In the genomic region with DNA sequence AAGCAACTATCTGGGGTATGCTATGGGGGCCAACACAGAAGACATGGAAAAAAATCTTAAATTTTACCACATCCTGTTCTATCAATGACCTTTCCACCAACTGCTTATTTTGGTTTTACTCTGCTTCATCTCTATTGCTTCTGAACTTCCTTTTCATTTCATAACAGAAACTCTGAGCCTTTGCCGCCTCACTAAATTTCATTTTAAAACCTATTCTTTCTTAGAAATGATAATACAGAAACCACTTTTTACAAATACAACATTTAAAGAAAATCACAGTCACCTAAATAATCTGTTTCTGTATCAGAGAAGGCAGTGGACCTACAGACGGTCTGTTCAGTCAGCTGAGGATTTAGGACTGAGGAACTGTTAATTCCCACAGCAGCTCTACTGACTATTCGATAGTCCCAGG, we compare ENCODE assay signal across 13 cellular contexts.
DNase-seq lines count a peak whose midpoint lies in the region; ATAC-seq and TF ChIP-seq lines count a peak whose summit lies in the region.
"Had no signal": no experiment of that assay in that cellular context is flagged by ENCODE, and none has a peak within 500 bp of the region (broad histone marks: within the 10 kb centered on the region; RNA-seq: fewer than 3 reads in every experiment).

No MANE protein-coding gene starts in this region.

- H3F3A ChIP-seq in smooth muscle cell (ENCODE audit: low read depth): no peaks in the 10 kb centered on the region

- DNase-seq in NOMO-1 treated with DMSO at 0.1 percent for 48 hours (lab: John Stamatoyannopoulos, UW; ENCODE audit: unreplicated experiment) (peak; percentile 49), NOMO-1 treated with dmso at 0.1 percent for 144 hours (lab: John Stamatoyannopoulos, UW; ENCODE audit: unreplicated experiment) (no peak), smooth muscle cell (lab: John Stamatoyannopoulos, UW; ENCODE audit: unreplicated experiment) (no peak), SW480 (ENCODE audit: low spot score) (no peak), NCI-H510A treated with DMSO at 0.1 percent for 48 hours (lab: John Stamatoyannopoulos, UW) (no peak)
- no peak for DNase-seq in activated CD4-positive, alpha-beta T cell treated with anti-CD3 and anti-CD28 coated beads, Interleukin-2, amount 10 ng/mL, durations not matched to agents 7 days and 5 days
- DNase-seq: lower lobe of right lung, trophoblast cell had no signal

- H3K79me2 ChIP-seq in smooth muscle cell (ENCODE audit: low read depth): no peaks in the 10 kb centered on the region

- ATAC-seq in HG02610 (IDR thresholded peaks at IDR 0.05; ENCODE audit: unreplicated experiment) (peak; percentile 53), HG03571 (IDR thresholded peaks at IDR 0.05; ENCODE audit: unreplicated experiment) (peak; percentile 69)
- ATAC-seq: lower lobe of right lung had no signal

- POLR2A ChIA-PET in activated CD4-positive, alpha-beta T cell treated with anti-CD3 and anti-CD28 coated beads, Interleukin-2, amount 10 ng/mL, durations not matched to agents 7 days and 5 days (lab: Charles Lee): no interaction called here

- H4K20me1 ChIP-seq in smooth muscle cell (ENCODE audit: low read depth): no peaks in the 10 kb centered on the region

- H3K27ac ChIP-seq in smooth muscle cell (ENCODE audit: low read depth): no peak overlapping the region
- H3K27ac ChIP-seq: 22Rv1, esophagus muscularis mucosa, lower lobe of right lung had no signal

- H3K27me3 ChIP-seq in smooth muscle cell (ENCODE audit: low read depth): no peaks in the 10 kb centered on the region
- H3K27me3 ChIP-seq: esophagus muscularis mucosa had no signal

- H3K9me3 ChIP-seq in smooth muscle cell (replicated peaks; ENCODE audit: low read depth): no peaks in the 10 kb centered on the region
- H3K9me3 ChIP-seq: esophagus muscularis mucosa, lower lobe of right lung had no signal

- H3K4me2 ChIP-seq in smooth muscle cell: no peak overlapping the region

- no peaks in the 10 kb centered on the region for H3K4me1 ChIP-seq in smooth muscle cell (ENCODE audit: low read depth)
- H3K4me1 ChIP-seq: esophagus muscularis mucosa, lower lobe of right lung had no signal

- H3K9ac ChIP-seq in smooth muscle cell (ENCODE audit: low read depth): no peak overlapping the region

- H3K27ac Mint-ChIP-seq in activated CD4-positive, alpha-beta T cell treated with anti-CD3 and anti-CD28 coated beads, Interleukin-2, amount 10 ng/mL, durations not matched to agents 7 days and 5 days: no peak overlapping the region
- H3K27ac Mint-ChIP-seq: activated naive CD8-positive, alpha-beta T cell had no signal

- 62% methylated on average over 3 of the region's 3 CpGs for WGBS in smooth muscle cell (ENCODE audit: low lambda C conversion rate)

- CTCF ChIA-PET in activated CD4-positive, alpha-beta T cell treated with anti-CD3 and anti-CD28 coated beads, Interleukin-2, amount 10 ng/mL, durations not matched to agents 7 days and 5 days (lab: Charles Lee): interaction anchor here (0.7 kb wide), 1 partner anchor 25 kb away, joined by 3 read pairs; no protein-coding TSS in a partner anchor

- no peaks in the 10 kb centered on the region for H3K9me3 Mint-ChIP-seq in activated CD4-positive, alpha-beta T cell treated with anti-CD3 and anti-CD28 coated beads, Interleukin-2, amount 10 ng/mL, durations not matched to agents 7 days and 5 days

- H3K36me3 ChIP-seq in smooth muscle cell (ENCODE audit: low read depth): no peaks in the 10 kb centered on the region
- H3K36me3 ChIP-seq: esophagus muscularis mucosa, lower lobe of right lung had no signal

- no peak overlapping the region for H3K4me3 Mint-ChIP-seq in activated CD4-positive, alpha-beta T cell treated with anti-CD3 and anti-CD28 coated beads, Interleukin-2, amount 10 ng/mL, durations not matched to agents 7 days and 5 days
- H3K4me3 Mint-ChIP-seq: activated naive CD8-positive, alpha-beta T cell had no signal

- no peaks in the 10 kb centered on the region for H3K27me3 Mint-ChIP-seq in activated CD4-positive, alpha-beta T cell treated with anti-CD3 and anti-CD28 coated beads, Interleukin-2, amount 10 ng/mL, durations not matched to agents 7 days and 5 days
- H3K27me3 Mint-ChIP-seq: activated naive CD8-positive, alpha-beta T cell had no signal

- no peak overlapping the region for H3K4me3 ChIP-seq in smooth muscle cell
- H3K4me3 ChIP-seq: esophagus muscularis mucosa, lower lobe of right lung had no signal

- TF ChIP-seq CTCF in smooth muscle cell (IDR thresholded peaks at IDR 0.05; ENCODE audit: borderline replicate concordance, insufficient read depth, poor library complexity, severe bottlenecking): no peak

- H3K36me3 Mint-ChIP-seq in activated CD4-positive, alpha-beta T cell treated with anti-CD3 and anti-CD28 coated beads, Interleukin-2, amount 10 ng/mL, durations not matched to agents 7 days and 5 days (ENCODE audit: low read depth): no peaks in the 10 kb centered on the region
- H3K36me3 Mint-ChIP-seq: activated naive CD8-positive, alpha-beta T cell had no signal

- peak overlapping the region; percentile 28 for H2AFZ ChIP-seq in smooth muscle cell (ENCODE audit: low read depth)

- peaks cover 17% of the 10 kb centered on the region for H3K4me1 Mint-ChIP-seq in activated CD4-positive, alpha-beta T cell treated with anti-CD3 and anti-CD28 coated beads, Interleukin-2, amount 10 ng/mL, durations not matched to agents 7 days and 5 days
